12 cellular contexts compared by ENCODE assay signal in genomic region chr3:156174229-156174847, GRCh38. TPM values are rescaled to one million over a fixed set of nuclear protein-coding genes. Genes with fewer than 3 reads are reported as not detected.
DNase-seq lines count a peak whose midpoint lies in the region; ATAC-seq and TF ChIP-seq lines count a peak whose summit lies in the region.
"Had no signal": no experiment of that assay in that cellular context is flagged by ENCODE, and none has a peak within 500 bp of the region (broad histone marks: within the 10 kb centered on the region; RNA-seq: fewer than 3 reads in every experiment).

No MANE protein-coding gene starts in this region.

- H3K4me3 ChIP-seq in NB4 (ENCODE audit: low read depth, low read length) (no peak overlapping the region), endodermal cell (ENCODE audit: low read length) (no peak overlapping the region)

- no peaks in the 10 kb centered on the region for H3K4me1 Mint-ChIP-seq in endodermal cell
- H3K4me1 Mint-ChIP-seq in nephron, result peaks cover 10% of the 10 kb centered on the region
- no peaks in the 10 kb centered on the region for H3K4me1 Mint-ChIP-seq in activated CD8-positive, alpha-beta memory T cell treated with anti-CD3 and anti-CD28 coated beads, Interleukin-2, amount 10 ng/mL, durations not matched to agents 7 days and 5 days
- H3K4me1 Mint-ChIP-seq in mesothelial cell of epicardium, result peaks cover 16% of the 10 kb centered on the region

- CTCF ChIA-PET in activated CD8-positive, alpha-beta memory T cell treated with anti-CD3 and anti-CD28 coated beads, Interleukin-2, amount 10 ng/mL, durations not matched to agents 7 days and 5 days (lab: Charles Lee), result interaction anchor here (0.8 to 1.6 kb wide), 3 partner anchors 12 to 338 kb away, joined by 3 to 4 read pairs (median 4); no protein-coding TSS in a partner anchor

- H3K36me3 Mint-ChIP-seq in endodermal cell (ENCODE audit: low read depth) (no peaks in the 10 kb centered on the region), nephron (ENCODE audit: low read depth) (no peaks in the 10 kb centered on the region), mesothelial cell of epicardium (no peaks in the 10 kb centered on the region)
- H3K36me3 Mint-ChIP-seq in activated CD8-positive, alpha-beta memory T cell treated with anti-CD3 and anti-CD28 coated beads, Interleukin-2, amount 10 ng/mL, durations not matched to agents 7 days and 5 days, result no peaks in the 10 kb centered on the region

- no peaks in the 10 kb centered on the region for H3K36me3 ChIP-seq in endodermal cell (ENCODE audit: control insufficient read depth, insufficient read depth, low read length)

- no peaks in the 10 kb centered on the region for H3K27me3 ChIP-seq in endodermal cell (ENCODE audit: control insufficient read depth, insufficient read depth, low read length, poor library complexity, severe bottlenecking)

- H3K27ac Mint-ChIP-seq in endodermal cell (no peak overlapping the region), nephron (peak overlapping the region in 2 of 3 experiments; percentile 42 to 70), mesothelial cell of epicardium (no peak overlapping the region)
- no peak overlapping the region for H3K27ac Mint-ChIP-seq in activated CD8-positive, alpha-beta memory T cell treated with anti-CD3 and anti-CD28 coated beads, Interleukin-2, amount 10 ng/mL, durations not matched to agents 7 days and 5 days
- H3K27ac Mint-ChIP-seq: activated T-cell treated with anti-CD3 and anti-CD28 coated beads, Interleukin-2, amount 50 U/mL, for 72 hours had no signal

- TF ChIP-seq POLR2A in NB4 (IDR thresholded peaks at IDR 0.05; ENCODE audit: extremely low read depth, insufficient read length), result no peak

- H3K27me3 Mint-ChIP-seq in endodermal cell (ENCODE audit: insufficient read depth) (no peaks in the 10 kb centered on the region), nephron (ENCODE audit: low read depth) (no peaks in the 10 kb centered on the region), mesothelial cell of epicardium (ENCODE audit: low read depth) (no peaks in the 10 kb centered on the region)
- peaks cover 9% of the 10 kb centered on the region for H3K27me3 Mint-ChIP-seq in activated CD8-positive, alpha-beta memory T cell treated with anti-CD3 and anti-CD28 coated beads, Interleukin-2, amount 10 ng/mL, durations not matched to agents 7 days and 5 days

- H3K9me3 ChIP-seq in endodermal cell (ENCODE audit: control insufficient read depth, low read length), result no peaks in the 10 kb centered on the region

- peak; percentile 2 for TF ChIP-seq CTCF in NB4 (IDR thresholded peaks at IDR 0.05; ENCODE audit: low read depth, low read length)
- TF ChIP-seq CTCF in endodermal cell (conservative IDR thresholded peaks at IDR 0.05), result peak; percentile 70
- peak; percentile 38 to 60 (median 50) for TF ChIP-seq CTCF in nephron (IDR thresholded peaks at IDR 0.05; ENCODE audit: unreplicated experiment in 3 of 3)
- no peak for TF ChIP-seq CTCF in mesothelial cell of epicardium (IDR thresholded peaks at IDR 0.05; ENCODE audit: unreplicated experiment)

- ATAC-seq in activated CD8-positive, alpha-beta memory T cell treated with anti-CD3 and anti-CD28 coated beads, Interleukin-2, amount 10 ng/mL, durations not matched to agents 7 days and 5 days, result no peak
- ATAC-seq: activated T-cell treated with anti-CD3 and anti-CD28 coated beads, Interleukin-2, amount 50 U/mL, for 72 hours had no signal

- no peak overlapping the region for H3K9ac ChIP-seq in endodermal cell (ENCODE audit: extremely low read depth, low read length, poor library complexity, severe bottlenecking)

- no peaks in the 10 kb centered on the region for H3K4me1 ChIP-seq in endodermal cell (ENCODE audit: control insufficient read depth, insufficient read depth, low read length)

- 80% methylated on average over 1 to 4 of the region's 4 CpGs for WGBS in endodermal cell (ENCODE audit: insufficient coverage in 1 of 2, insufficient read length in 1 of 2), 2 experiments

- H3K4me3 Mint-ChIP-seq in endodermal cell (no peak overlapping the region), nephron (no peak overlapping the region), mesothelial cell of epicardium (no peak overlapping the region)
- H3K4me3 Mint-ChIP-seq in activated CD8-positive, alpha-beta memory T cell treated with anti-CD3 and anti-CD28 coated beads, Interleukin-2, amount 10 ng/mL, durations not matched to agents 7 days and 5 days, result no peak overlapping the region
- H3K4me3 Mint-ChIP-seq: activated T-cell treated with anti-CD3 and anti-CD28 coated beads, Interleukin-2, amount 50 U/mL, for 72 hours had no signal

- H3K9me3 Mint-ChIP-seq in endodermal cell (no peaks in the 10 kb centered on the region), nephron (no peaks in the 10 kb centered on the region), mesothelial cell of epicardium (no peaks in the 10 kb centered on the region)
- H3K9me3 Mint-ChIP-seq in activated CD8-positive, alpha-beta memory T cell treated with anti-CD3 and anti-CD28 coated beads, Interleukin-2, amount 10 ng/mL, durations not matched to agents 7 days and 5 days (ENCODE audit: low read depth), result no peaks in the 10 kb centered on the region
- H3K9me3 Mint-ChIP-seq: activated T-cell treated with anti-CD3 and anti-CD28 coated beads, Interleukin-2, amount 50 U/mL, for 72 hours had no signal

- no peak overlapping the region for H3K27ac ChIP-seq in endodermal cell (ENCODE audit: low read depth, low read length)

- DNase-seq in Daoy (ENCODE audit: low read depth) (peak; percentile 34), NB4 (ENCODE audit: low read depth) (peak; percentile 9), endodermal cell (peak; percentile 53), ureter (ENCODE audit: low spot score) (no peak), cortex of kidney (lab: John Stamatoyannopoulos, UW) (no peak), mesothelial cell of epicardium (ENCODE audit: low spot score in 2 of 2, unreplicated experiment in 2 of 2) (no peak)
- no peak for DNase-seq in activated CD8-positive, alpha-beta memory T cell treated with anti-CD3 and anti-CD28 coated beads, Interleukin-2, amount 10 ng/mL, durations not matched to agents 7 days and 5 days
- DNase-seq: activated T-cell treated with anti-CD3 and anti-CD28 coated beads, Interleukin-2, amount 50 U/mL, for 72 hours; NCI-H1048; stimulated activated naive CD4-positive, alpha-beta T cell had no signal

RNA-seq across cellular contexts. Expression of gene KCNAB1, which starts 54.0 kb away (rescaled TPM):
- total RNA-seq in Daoy (2014; rRNA removed; shearing (Covaris generic)), result 2.6 TPM in 1 of 2 replicates, not detected in the other
- total RNA-seq in endodermal cell (under 1 TPM; 0.49 to 0.81 TPM), ureter (9.1 TPM), mesothelial cell of epicardium (3.5 to 5.6 TPM (median 3.7 TPM) in 3 replicates)
- polyA plus RNA-seq in endodermal cell (2013, experiment 1 of 2), result 0.36 TPM
- 0.50 TPM for polyA plus RNA-seq in endodermal cell (2013, experiment 2 of 2)
- under 1 TPM in 1 of 2 experiments, not detected in 1; 0.19 TPM for total RNA-seq in activated CD8-positive, alpha-beta memory T cell treated with anti-CD3 and anti-CD28 coated beads, Interleukin-2, amount 10 ng/mL, durations not matched to agents 7 days and 5 days
- total RNA-seq: activated T-cell treated with anti-CD3 and anti-CD28 coated beads, Interleukin-2, amount 50 U/mL, for 72 hours; mononuclear cell had no signal

Comparison
In these comparisons a context has a peak if more than half of its experiments do, and no peak if none do; other contexts are left out.
1. DNase-seq: peak in Daoy (single experiment), NB4 (single experiment) and endodermal cell (single experiment); none in ureter (single experiment), cortex of kidney (single experiment), activated CD8-positive, alpha-beta memory T cell treated with anti-CD3 and anti-CD28 coated beads, Interleukin-2, amount 10 ng/mL, durations not matched to agents 7 days and 5 days (single experiment) and mesothelial cell of epicardium (0 of 2).
2. H3K27ac Mint-ChIP-seq: peak in nephron (2 of 3); none in endodermal cell (single experiment), activated CD8-positive, alpha-beta memory T cell treated with anti-CD3 and anti-CD28 coated beads, Interleukin-2, amount 10 ng/mL, durations not matched to agents 7 days and 5 days (single experiment) and mesothelial cell of epicardium (single experiment).